1 cellular context compared by ENCODE assay signal in genomic region chr17:59619313-59620063, GRCh38.
TF ChIP-seq lines count a peak whose summit lies in the region.

CLTC (plus strand) TSS chr17:59619895; CDS start chr17:59620132, 237 bp downstream.

TF ChIP-seq in HepG2, 621 proteins besides CTCF, POLR2A, EP300 and RAD21 (continued from another document and continues in another):
- TF ChIP-seq ZBTB46 (CRISPR knock-in tag; IDR thresholded peaks at IDR 0.05; ENCODE audit: borderline replicate concordance) = peak; percentile 95
- TF ChIP-seq UBTF (CRISPR knock-in tag; IDR thresholded peaks at IDR 0.05) = peak; percentile 96
- TF ChIP-seq HMG20A (CRISPR knock-in tag; IDR thresholded peaks at IDR 0.05; ENCODE audit: borderline replicate concordance) = no peak
- peak; percentile 80; the same call in 1 of the 2 replicates for TF ChIP-seq ZNF792 (CRISPR knock-in tag; IDR thresholded peaks at IDR 0.05)
- TF ChIP-seq NFIB (CRISPR knock-in tag; IDR thresholded peaks at IDR 0.05; ENCODE audit: borderline replicate concordance) = no peak
- TF ChIP-seq, protein P1, sequence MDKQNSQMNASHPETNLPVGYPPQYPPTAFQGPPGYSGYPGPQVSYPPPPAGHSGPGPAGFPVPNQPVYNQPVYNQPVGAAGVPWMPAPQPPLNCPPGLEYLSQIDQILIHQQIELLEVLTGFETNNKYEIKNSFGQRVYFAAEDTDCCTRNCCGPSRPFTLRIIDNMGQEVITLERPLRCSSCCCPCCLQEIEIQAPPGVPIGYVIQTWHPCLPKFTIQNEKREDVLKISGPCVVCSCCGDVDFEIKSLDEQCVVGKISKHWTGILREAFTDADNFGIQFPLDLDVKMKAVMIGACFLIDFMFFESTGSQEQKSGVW (CRISPR knock-in tag; IDR thresholded peaks at IDR 0.05; ENCODE audit: borderline replicate concordance) = no peak
- no peak for TF ChIP-seq ZNF549 (CRISPR knock-in tag; IDR thresholded peaks at IDR 0.05)
- TF ChIP-seq HIC2 (CRISPR knock-in tag; IDR thresholded peaks at IDR 0.05; ENCODE audit: low read depth) = peak; percentile 56; the same call in 1 of the 2 replicates
- TF ChIP-seq FOXP1 (IDR thresholded peaks at IDR 0.05) = peak; percentile 61; the same call in 1 of the 2 replicates
- TF ChIP-seq FOXP1 (CRISPR knock-in tag; IDR thresholded peaks at IDR 0.05) = peak; percentile 56
- TF ChIP-seq KLF12 (CRISPR knock-in tag; IDR thresholded peaks at IDR 0.05; ENCODE audit: borderline replicate concordance) = peak; percentile 84; the same call in 1 of the 2 replicates
- no peak for TF ChIP-seq SRSF9 (IDR thresholded peaks at IDR 0.05; ENCODE audit: borderline replicate concordance, insufficient read depth, low read depth, low read length, poor library complexity, severe bottlenecking)
- TF ChIP-seq ZNF598 (CRISPR knock-in tag; IDR thresholded peaks at IDR 0.05; ENCODE audit: borderline replicate concordance) = peak; percentile 81; the same call in 1 of the 2 replicates
- peak; percentile 98 for TF ChIP-seq ASH2L (IDR thresholded peaks at IDR 0.05; ENCODE audit: insufficient read length, low read depth, low read length)
- TF ChIP-seq ZNF850 (CRISPR knock-in tag; conservative IDR thresholded peaks at IDR 0.05) = 0 out of 2 replicates have a peak, but pooled peaks have one; percentile 73
- peak; percentile 94 for TF ChIP-seq PRMT3 (CRISPR knock-in tag; IDR thresholded peaks at IDR 0.05; ENCODE audit: borderline replicate concordance, low read depth)
- TF ChIP-seq ZNF3 (CRISPR knock-in tag; IDR thresholded peaks at IDR 0.05) = peak; percentile 73
- no peak; the same call in 1 of the 2 replicates for TF ChIP-seq HOXA7 (CRISPR knock-in tag; IDR thresholded peaks at IDR 0.05)
- TF ChIP-seq HNF4G (IDR thresholded peaks at IDR 0.05; ENCODE audit: borderline replicate concordance, low read depth, low read length) = peak; percentile 71
- no peak; the same call in none of the 2 replicates for TF ChIP-seq HNF4G (CRISPR knock-in tag; IDR thresholded peaks at IDR 0.05; ENCODE audit: borderline replicate concordance, low read depth)
- TF ChIP-seq, protein P2, sequence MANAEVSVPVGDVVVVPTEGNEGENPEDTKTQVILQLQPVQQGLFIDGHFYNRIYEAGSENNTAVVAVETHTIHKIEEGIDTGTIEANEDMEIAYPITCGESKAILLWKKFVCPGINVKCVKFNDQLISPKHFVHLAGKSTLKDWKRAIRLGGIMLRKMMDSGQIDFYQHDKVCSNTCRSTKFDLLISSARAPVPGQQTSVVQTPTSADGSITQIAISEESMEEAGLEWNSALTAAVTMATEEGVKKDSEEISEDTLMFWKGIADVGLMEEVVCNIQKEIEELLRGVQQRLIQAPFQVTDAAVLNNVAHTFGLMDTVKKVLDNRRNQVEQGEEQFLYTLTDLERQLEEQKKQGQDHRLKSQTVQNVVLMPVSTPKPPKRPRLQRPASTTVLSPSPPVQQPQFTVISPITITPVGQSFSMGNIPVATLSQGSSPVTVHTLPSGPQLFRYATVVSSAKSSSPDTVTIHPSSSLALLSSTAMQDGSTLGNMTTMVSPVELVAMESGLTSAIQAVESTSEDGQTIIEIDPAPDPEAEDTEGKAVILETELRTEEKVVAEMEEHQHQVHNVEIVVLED (CRISPR knock-in tag; IDR thresholded peaks at IDR 0.05; ENCODE audit: borderline replicate concordance) = peak; percentile 86
- TF ChIP-seq, protein P3, sequence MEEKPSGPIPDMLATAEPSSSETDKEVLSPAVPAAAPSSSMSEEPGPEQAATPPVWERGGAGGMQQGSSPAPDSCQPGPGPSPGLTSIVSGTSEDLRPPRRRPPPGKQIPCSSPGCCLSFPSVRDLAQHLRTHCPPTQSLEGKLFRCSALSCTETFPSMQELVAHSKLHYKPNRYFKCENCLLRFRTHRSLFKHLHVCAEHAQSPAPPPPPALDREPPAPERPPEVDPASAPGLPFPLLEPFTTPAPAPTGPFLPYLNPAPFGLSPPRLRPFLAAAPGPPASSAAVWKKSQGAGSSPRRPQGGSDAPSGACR (CRISPR knock-in tag; IDR thresholded peaks at IDR 0.05) = peak; percentile 93; the same call in 1 of the 2 replicates
- TF ChIP-seq, protein P4, sequence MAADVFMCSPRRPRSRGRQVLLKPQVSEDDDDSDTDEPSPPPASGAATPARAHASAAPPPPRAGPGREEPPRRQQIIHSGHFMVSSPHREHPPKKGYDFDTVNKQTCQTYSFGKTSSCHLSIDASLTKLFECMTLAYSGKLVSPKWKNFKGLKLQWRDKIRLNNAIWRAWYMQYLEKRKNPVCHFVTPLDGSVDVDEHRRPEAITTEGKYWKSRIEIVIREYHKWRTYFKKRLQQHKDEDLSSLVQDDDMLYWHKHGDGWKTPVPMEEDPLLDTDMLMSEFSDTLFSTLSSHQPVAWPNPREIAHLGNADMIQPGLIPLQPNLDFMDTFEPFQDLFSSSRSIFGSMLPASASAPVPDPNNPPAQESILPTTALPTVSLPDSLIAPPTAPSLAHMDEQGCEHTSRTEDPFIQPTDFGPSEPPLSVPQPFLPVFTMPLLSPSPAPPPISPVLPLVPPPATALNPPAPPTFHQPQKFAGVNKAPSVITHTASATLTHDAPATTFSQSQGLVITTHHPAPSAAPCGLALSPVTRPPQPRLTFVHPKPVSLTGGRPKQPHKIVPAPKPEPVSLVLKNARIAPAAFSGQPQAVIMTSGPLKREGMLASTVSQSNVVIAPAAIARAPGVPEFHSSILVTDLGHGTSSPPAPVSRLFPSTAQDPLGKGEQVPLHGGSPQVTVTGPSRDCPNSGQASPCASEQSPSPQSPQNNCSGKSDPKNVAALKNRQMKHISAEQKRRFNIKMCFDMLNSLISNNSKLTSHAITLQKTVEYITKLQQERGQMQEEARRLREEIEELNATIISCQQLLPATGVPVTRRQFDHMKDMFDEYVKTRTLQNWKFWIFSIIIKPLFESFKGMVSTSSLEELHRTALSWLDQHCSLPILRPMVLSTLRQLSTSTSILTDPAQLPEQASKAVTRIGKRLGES (CRISPR knock-in tag; IDR thresholded peaks at IDR 0.05; ENCODE audit: borderline replicate concordance) = peak; percentile 74; the same call in 1 of the 2 replicates
- no peak; the same call in none of the 2 replicates for TF ChIP-seq SRY (CRISPR knock-in tag; IDR thresholded peaks at IDR 0.05)
- TF ChIP-seq, protein P5, sequence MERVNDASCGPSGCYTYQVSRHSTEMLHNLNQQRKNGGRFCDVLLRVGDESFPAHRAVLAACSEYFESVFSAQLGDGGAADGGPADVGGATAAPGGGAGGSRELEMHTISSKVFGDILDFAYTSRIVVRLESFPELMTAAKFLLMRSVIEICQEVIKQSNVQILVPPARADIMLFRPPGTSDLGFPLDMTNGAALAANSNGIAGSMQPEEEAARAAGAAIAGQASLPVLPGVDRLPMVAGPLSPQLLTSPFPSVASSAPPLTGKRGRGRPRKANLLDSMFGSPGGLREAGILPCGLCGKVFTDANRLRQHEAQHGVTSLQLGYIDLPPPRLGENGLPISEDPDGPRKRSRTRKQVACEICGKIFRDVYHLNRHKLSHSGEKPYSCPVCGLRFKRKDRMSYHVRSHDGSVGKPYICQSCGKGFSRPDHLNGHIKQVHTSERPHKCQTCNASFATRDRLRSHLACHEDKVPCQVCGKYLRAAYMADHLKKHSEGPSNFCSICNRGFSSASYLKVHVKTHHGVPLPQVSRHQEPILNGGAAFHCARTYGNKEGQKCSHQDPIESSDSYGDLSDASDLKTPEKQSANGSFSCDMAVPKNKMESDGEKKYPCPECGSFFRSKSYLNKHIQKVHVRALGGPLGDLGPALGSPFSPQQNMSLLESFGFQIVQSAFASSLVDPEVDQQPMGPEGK (CRISPR knock-in tag; IDR thresholded peaks at IDR 0.05) = peak; percentile 77
- TF ChIP-seq ZNF788 (CRISPR knock-in tag; IDR thresholded peaks at IDR 0.05; ENCODE audit: borderline replicate concordance) = peak; percentile 90
- no peak for TF ChIP-seq NCOA1 (CRISPR knock-in tag; IDR thresholded peaks at IDR 0.05)
- no peak; the same call in 1 of the 2 replicates for TF ChIP-seq SIX1 (CRISPR knock-in tag; IDR thresholded peaks at IDR 0.05; ENCODE audit: borderline replicate concordance)
- no peak for TF ChIP-seq SSRP1 (CRISPR knock-in tag; IDR thresholded peaks at IDR 0.05)
- peak; percentile 82; the same call in 1 of the 2 replicates for TF ChIP-seq DNMT1 (CRISPR knock-in tag; IDR thresholded peaks at IDR 0.05)
- peak; percentile 89 for TF ChIP-seq NKX3-1 (CRISPR knock-in tag; IDR thresholded peaks at IDR 0.05)
- TF ChIP-seq KDM2A (CRISPR knock-in tag; IDR thresholded peaks at IDR 0.05; ENCODE audit: borderline replicate concordance, low read depth) = peak; percentile 98
- no peak for TF ChIP-seq CBX2 (IDR thresholded peaks at IDR 0.05; ENCODE audit: low read depth, low read length)
- TF ChIP-seq CBX2 (CRISPR knock-in tag; IDR thresholded peaks at IDR 0.05; ENCODE audit: low read depth) = 0 out of 2 replicates have a peak, but pooled peaks have one; percentile 47
- TF ChIP-seq TARDBP (CRISPR knock-in tag; IDR thresholded peaks at IDR 0.05) = peak; percentile 54
- peak; percentile 16; the same call in 1 of the 2 replicates for TF ChIP-seq NFYC (CRISPR knock-in tag; IDR thresholded peaks at IDR 0.05)
- TF ChIP-seq, protein P6, sequence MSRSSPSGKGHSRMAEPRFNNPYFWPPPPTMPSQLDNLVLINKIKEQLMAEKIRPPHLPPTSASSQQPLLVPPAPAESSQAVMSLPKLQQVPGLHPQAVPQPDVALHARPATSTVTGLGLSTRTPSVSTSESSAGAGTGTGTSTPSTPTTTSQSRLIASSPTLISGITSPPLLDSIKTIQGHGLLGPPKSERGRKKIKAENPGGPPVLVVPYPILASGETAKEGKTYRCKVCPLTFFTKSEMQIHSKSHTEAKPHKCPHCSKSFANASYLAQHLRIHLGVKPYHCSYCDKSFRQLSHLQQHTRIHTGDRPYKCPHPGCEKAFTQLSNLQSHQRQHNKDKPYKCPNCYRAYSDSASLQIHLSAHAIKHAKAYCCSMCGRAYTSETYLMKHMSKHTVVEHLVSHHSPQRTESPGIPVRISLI (CRISPR knock-in tag; IDR thresholded peaks at IDR 0.05; ENCODE audit: borderline replicate concordance) = peak; percentile 100
- peak; percentile 59 for TF ChIP-seq PHF5A (CRISPR knock-in tag; IDR thresholded peaks at IDR 0.05; ENCODE audit: low read depth, unreplicated experiment)
- TF ChIP-seq RBAK (CRISPR knock-in tag; IDR thresholded peaks at IDR 0.05) = no peak
- 0 out of 2 replicates have a peak, but pooled peaks have one; percentile 41 for TF ChIP-seq LBX2 (CRISPR knock-in tag; IDR thresholded peaks at IDR 0.05; ENCODE audit: borderline replicate concordance)
- 0 out of 2 replicates have a peak, but pooled peaks have one; percentile 31 for TF ChIP-seq ISX (CRISPR knock-in tag; conservative IDR thresholded peaks at IDR 0.05)
- 0 out of 2 replicates have a peak, but pooled peaks have one; percentile 31 for TF ChIP-seq ZSCAN25 (CRISPR knock-in tag; IDR thresholded peaks at IDR 0.05)
- 0 out of 2 replicates have a peak, but pooled peaks have one; percentile 23 for TF ChIP-seq ZNF160 (CRISPR knock-in tag; IDR thresholded peaks at IDR 0.05)
- TF ChIP-seq ZNF138 (CRISPR knock-in tag; IDR thresholded peaks at IDR 0.05; ENCODE audit: low read depth) = peak; percentile 96
- no peak for TF ChIP-seq SIX4 (CRISPR knock-in tag; IDR thresholded peaks at IDR 0.05)
- peak; percentile 83 for TF ChIP-seq KMT2A (CRISPR knock-in tag; IDR thresholded peaks at IDR 0.05)
- TF ChIP-seq SRF (IDR thresholded peaks at IDR 0.05; ENCODE audit: low read depth, low read length) = no peak
